Comparison of ENCODE assay signal across 14 cellular contexts in the genomic region with DNA sequence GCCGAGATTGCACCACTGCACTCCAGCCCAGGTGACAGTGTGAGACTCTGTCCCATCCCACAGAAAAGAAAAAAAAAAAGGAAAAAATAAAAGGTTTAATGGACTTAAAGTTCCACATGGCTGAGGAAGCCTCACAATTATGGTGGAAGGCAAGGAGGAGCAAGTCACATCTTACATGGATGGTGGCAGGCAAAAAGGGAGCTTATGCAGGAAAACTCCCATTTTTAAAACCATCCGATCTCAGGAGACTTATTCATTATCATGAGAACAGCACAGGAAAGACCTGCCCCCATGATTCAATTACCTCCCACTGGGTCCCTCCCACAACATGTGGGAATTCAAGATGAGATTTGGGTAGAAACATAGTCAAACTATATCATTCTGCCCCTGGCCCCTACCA. TPM values are rescaled to one million over a fixed set of nuclear protein-coding genes. Genes with fewer than 3 reads are reported as not detected.
"Had no signal": no experiment of that assay in that cellular context is flagged by ENCODE, and none has a peak within 500 bp of the region (broad histone marks: within the 10 kb centered on the region; RNA-seq: fewer than 3 reads in every experiment).

No MANE protein-coding gene starts in this region.

RNA-seq across cellular contexts. Expression of a gene that starts 15.8 kb away (rescaled TPM):
- total RNA-seq: activated B cell treated with CpG ODN at 0.5 μM for 24 hours; activated CD4-positive, alpha-beta memory T cell treated with anti-CD3 and anti-CD28 coated beads for 36 hours; activated CD4-positive, alpha-beta memory T cell treated with anti-CD3 and anti-CD28 coated beads, Interleukin-2, amount 10 ng/mL, durations not matched to agents 7 days and 5 days; activated CD4-positive, alpha-beta T cell treated with anti-CD3 and anti-CD28 coated beads for 36 hours; activated CD4-positive, alpha-beta T cell treated with anti-CD3 and anti-CD28 coated beads, Interleukin-2, amount 10 ng/mL, durations not matched to agents 24 days and 14 days; activated CD4-positive, alpha-beta T cell treated with anti-CD3 and anti-CD28 coated beads, Interleukin-2, amount 10 ng/mL, durations not matched to agents 7 days and 5 days; activated CD8-positive, alpha-beta memory T cell treated with anti-CD3 and anti-CD28 coated beads for 36 hours; activated CD8-positive, alpha-beta memory T cell treated with anti-CD3 and anti-CD28 coated beads, Interleukin-2, amount 10 ng/mL, durations not matched to agents 7 days and 5 days; activated CD8-positive, alpha-beta T cell treated with anti-CD3 and anti-CD28 coated beads for 36 hours; activated CD8-positive, alpha-beta T cell treated with anti-CD3 and anti-CD28 coated beads, Interleukin-2, amount 10 ng/mL, durations not matched to agents 7 days and 5 days; T-helper 1 cell treated with Interleukin-12 subunit alpha and Interleukin-12 subunit beta and Interleukin-4 antibody, amounts not matched to agents 30 ng/mL and 1 ng/mL, for 36 hours; T-helper 17 cell; T-helper 2 cell treated with Interferon-gamma antibody and Interleukin-4, amounts not matched to agents 100 ng/mL and 5 ng/mL, for 36 hours; WTC11 had no signal

RNA-seq across cellular contexts. Expression of a gene that starts 29.0 kb away (rescaled TPM):
- total RNA-seq: activated B cell treated with CpG ODN at 0.5 μM for 24 hours; activated CD4-positive, alpha-beta memory T cell treated with anti-CD3 and anti-CD28 coated beads for 36 hours; activated CD4-positive, alpha-beta memory T cell treated with anti-CD3 and anti-CD28 coated beads, Interleukin-2, amount 10 ng/mL, durations not matched to agents 7 days and 5 days; activated CD4-positive, alpha-beta T cell treated with anti-CD3 and anti-CD28 coated beads for 36 hours; activated CD4-positive, alpha-beta T cell treated with anti-CD3 and anti-CD28 coated beads, Interleukin-2, amount 10 ng/mL, durations not matched to agents 24 days and 14 days; activated CD4-positive, alpha-beta T cell treated with anti-CD3 and anti-CD28 coated beads, Interleukin-2, amount 10 ng/mL, durations not matched to agents 7 days and 5 days; activated CD8-positive, alpha-beta memory T cell treated with anti-CD3 and anti-CD28 coated beads for 36 hours; activated CD8-positive, alpha-beta T cell treated with anti-CD3 and anti-CD28 coated beads for 36 hours; activated CD8-positive, alpha-beta T cell treated with anti-CD3 and anti-CD28 coated beads, Interleukin-2, amount 10 ng/mL, durations not matched to agents 7 days and 5 days; T-helper 1 cell treated with Interleukin-12 subunit alpha and Interleukin-12 subunit beta and Interleukin-4 antibody, amounts not matched to agents 30 ng/mL and 1 ng/mL, for 36 hours; WTC11 had no signal
